1 cellular context compared by ENCODE assay signal in genomic region chr19:57280165-57280912, GRCh38.
TF ChIP-seq lines count a peak whose summit lies in the region.

ZNF460 (plus strand) TSS chr19:57280485; CDS start chr19:57280807, 322 bp downstream.

TF ChIP-seq in HepG2, 621 proteins besides CTCF, POLR2A, EP300 and RAD21 (continued from another document and continues in another):
- TF ChIP-seq BRCA1 (CRISPR knock-in tag; IDR thresholded peaks at IDR 0.05) (no peak; the same call in 1 of the 2 replicates), HOXD1 (CRISPR knock-in tag; IDR thresholded peaks at IDR 0.05) (0 out of 2 replicates have a peak, but pooled peaks have one; percentile 34), DMAP1 (CRISPR knock-in tag; IDR thresholded peaks at IDR 0.05) (peak; percentile 53; the same call in 1 of the 2 replicates), GLMP (CRISPR knock-in tag; IDR thresholded peaks at IDR 0.05; ENCODE audit: borderline replicate concordance) (no peak), ZNF503 (CRISPR knock-in tag; IDR thresholded peaks at IDR 0.05) (no peak), ELF3 (CRISPR knock-in tag; IDR thresholded peaks at IDR 0.05) (no peak), ZNF160 (CRISPR knock-in tag; IDR thresholded peaks at IDR 0.05) (no peak; the same call in 1 of the 2 replicates), TOE1 (CRISPR knock-in tag; IDR thresholded peaks at IDR 0.05) (no peak), HMGA1 (CRISPR knock-in tag; conservative IDR thresholded peaks at IDR 0.05) (no peak), HNRNPL (IDR thresholded peaks at IDR 0.05; ENCODE audit: low read depth, low read length) (0 out of 2 replicates have a peak, but pooled peaks have one; percentile 45), ZNF230 (CRISPR knock-in tag; IDR thresholded peaks at IDR 0.05) (no peak), TBX3 (IDR thresholded peaks at IDR 0.05; ENCODE audit: borderline replicate concordance) (peak; percentile 3; the same call in 1 of the 2 replicates), CREM (IDR thresholded peaks at IDR 0.05) (peak; percentile 97), CREM (CRISPR knock-in tag; IDR thresholded peaks at IDR 0.05) (peak; percentile 80; the same call in 1 of the 2 replicates), RXRB (CRISPR knock-in tag; IDR thresholded peaks at IDR 0.05; ENCODE audit: borderline replicate concordance) (peak; percentile 40), ZZZ3 (CRISPR knock-in tag; IDR thresholded peaks at IDR 0.05; ENCODE audit: borderline replicate concordance) (peak; percentile 97; the same call in 1 of the 2 replicates), CREB3 (CRISPR knock-in tag; IDR thresholded peaks at IDR 0.05) (no peak), ZBTB8A (CRISPR knock-in tag; IDR thresholded peaks at IDR 0.05; ENCODE audit: borderline replicate concordance, low read depth) (no peak), RAD51 (IDR thresholded peaks at IDR 0.05; ENCODE audit: borderline replicate concordance) (no peak), ZUFSP (CRISPR knock-in tag; IDR thresholded peaks at IDR 0.05; ENCODE audit: borderline replicate concordance) (no peak), XBP1 (CRISPR knock-in tag; IDR thresholded peaks at IDR 0.05) (no peak), HDAC2 (CRISPR knock-in tag; IDR thresholded peaks at IDR 0.05) (peak; percentile 72), ZNF235 (CRISPR knock-in tag; IDR thresholded peaks at IDR 0.05; ENCODE audit: borderline replicate concordance) (no peak), AHDC1 (CRISPR knock-in tag; IDR thresholded peaks at IDR 0.05; ENCODE audit: borderline replicate concordance) (no peak), ZNF639 (CRISPR knock-in tag; conservative IDR thresholded peaks at IDR 0.05) (no peak), HNF4G (IDR thresholded peaks at IDR 0.05; ENCODE audit: borderline replicate concordance, low read depth, low read length) (no peak), HNF4G (CRISPR knock-in tag; IDR thresholded peaks at IDR 0.05; ENCODE audit: borderline replicate concordance, low read depth) (0 out of 2 replicates have a peak, but pooled peaks have one; percentile 6), REPIN1 (CRISPR knock-in tag; IDR thresholded peaks at IDR 0.05; ENCODE audit: borderline replicate concordance, low read depth) (no peak; the same call in 1 of the 2 replicates), HMGXB4 (CRISPR knock-in tag; IDR thresholded peaks at IDR 0.05; ENCODE audit: borderline replicate concordance in 1 of 2, low read depth in 1 of 2) (peak; percentile 60 to 65; a peak in 3 of 4 replicates), ZSCAN21 (CRISPR knock-in tag; IDR thresholded peaks at IDR 0.05; ENCODE audit: borderline replicate concordance) (no peak), AGO1 (IDR thresholded peaks at IDR 0.05; ENCODE audit: low read depth, low read length, poor library complexity, severe bottlenecking) (no peak), HNF4A (CRISPR knock-in tag; IDR thresholded peaks at IDR 0.05) (peak; percentile 63), LBX2 (CRISPR knock-in tag; IDR thresholded peaks at IDR 0.05; ENCODE audit: borderline replicate concordance) (no peak), ZNF331 (CRISPR knock-in tag; IDR thresholded peaks at IDR 0.05) (no peak; the same call in 1 of the 2 replicates), FOXK2 (IDR thresholded peaks at IDR 0.05) (no peak), MXD1 (CRISPR knock-in tag; IDR thresholded peaks at IDR 0.05) (peak; percentile 76; the same call in 1 of the 2 replicates), GTF3A (CRISPR knock-in tag; conservative IDR thresholded peaks at IDR 0.05) (no peak), GRHL1 (CRISPR knock-in tag; conservative IDR thresholded peaks at IDR 0.05) (no peak), FOXO4 (CRISPR knock-in tag; conservative IDR thresholded peaks at IDR 0.05) (no peak), NFYC (CRISPR knock-in tag; IDR thresholded peaks at IDR 0.05) (peak; percentile 87), ZBTB7A (CRISPR knock-in tag; IDR thresholded peaks at IDR 0.05) (no peak)
